Comparison of ENCODE assay signal across 1 cellular context in genomic region chr21:31985398-31985797, GRCh38.
TF ChIP-seq lines count a peak whose summit lies in the region.

No MANE protein-coding gene starts in this region.

TF ChIP-seq in H1, 55 proteins besides CTCF, POLR2A, EP300 and RAD21 (continued from another document):
- TF ChIP-seq JUND (IDR thresholded peaks at IDR 0.05; ENCODE audit: low read length): no peak
- TF ChIP-seq RNF2 (IDR thresholded peaks at IDR 0.05; ENCODE audit: borderline replicate concordance, low read depth, low read length, missing control alignments, poor library complexity, severe bottlenecking): no peak
- TF ChIP-seq CEBPB (IDR thresholded peaks at IDR 0.05; ENCODE audit: low read depth, low read length): no peak
- no peak for TF ChIP-seq PHF8 (conservative IDR thresholded peaks at IDR 0.05; ENCODE audit: low read depth, low read length)
- no peak for TF ChIP-seq POLR2AphosphoS5 (IDR thresholded peaks at IDR 0.05; ENCODE audit: low read depth, low read length)
- TF ChIP-seq SUZ12 (IDR thresholded peaks at IDR 0.05; ENCODE audit: low read length): no peak
- no peak for TF ChIP-seq KDM4A (IDR thresholded peaks at IDR 0.05; ENCODE audit: low read depth, low read length, severe bottlenecking)
- no peak for TF ChIP-seq GTF2F1 (IDR thresholded peaks at IDR 0.05; ENCODE audit: borderline replicate concordance, low read depth, low read length)
- no peak for TF ChIP-seq RXRA (IDR thresholded peaks at IDR 0.05; ENCODE audit: insufficient read depth, low read depth, low read length)
- TF ChIP-seq SIN3A (conservative IDR thresholded peaks at IDR 0.05 in 1 of 2, IDR thresholded peaks at IDR 0.05 in 1 of 2; ENCODE audit: low read depth in 1 of 2, low read length in 2 of 2): no peak
